In the genomic region with DNA sequence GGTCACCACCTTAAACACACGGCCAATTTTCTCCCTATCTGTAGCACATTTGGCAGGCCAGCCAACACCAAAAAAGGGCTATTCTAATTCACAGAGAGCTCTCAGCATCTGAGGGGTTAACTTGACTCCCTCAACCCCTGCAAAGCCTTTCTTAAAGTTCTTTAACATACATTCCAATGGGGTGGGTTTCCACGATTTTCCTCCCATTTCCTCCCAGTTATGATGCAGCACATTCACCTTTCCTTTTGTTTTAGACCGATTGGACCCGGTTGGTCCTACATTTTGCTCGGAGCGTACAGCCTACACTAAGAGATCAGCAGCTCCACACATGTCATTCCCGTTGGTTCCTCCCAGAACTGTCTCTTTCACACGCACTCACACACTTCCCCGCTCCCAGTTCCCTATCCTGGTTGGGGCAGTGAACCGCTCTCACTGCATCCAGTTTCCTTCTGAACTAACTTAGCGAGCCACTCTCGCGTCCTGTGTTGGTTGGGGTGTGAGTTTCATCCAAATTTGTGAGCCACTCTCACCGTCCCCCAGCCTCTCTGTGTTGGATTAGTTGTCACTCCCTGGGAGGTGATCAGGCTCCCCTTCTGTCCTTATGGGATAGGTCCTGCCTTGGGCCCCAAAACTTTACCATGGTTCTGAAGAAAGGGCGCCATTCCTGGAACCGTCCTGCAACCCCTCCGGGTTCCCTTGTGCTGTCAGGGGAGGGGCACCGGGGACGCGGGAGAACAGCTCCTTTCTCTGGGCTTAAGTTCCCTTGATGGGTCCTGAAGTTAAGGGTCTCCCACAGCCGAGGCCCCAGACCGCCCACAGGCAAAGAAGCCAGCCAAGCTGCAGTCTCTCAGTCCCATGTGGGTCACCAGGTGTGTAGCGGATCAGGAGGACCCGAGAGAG, we compare ENCODE assay signal across 13 cellular contexts. TPM values are rescaled to one million over a fixed set of nuclear protein-coding genes. Genes with fewer than 3 reads are reported as not detected.
DNase-seq lines count a peak whose midpoint lies in the region; ATAC-seq and TF ChIP-seq lines count a peak whose summit lies in the region.
"Had no signal": no experiment of that assay in that cellular context is flagged by ENCODE, and none has a peak within 500 bp of the region (broad histone marks: within the 10 kb centered on the region; RNA-seq: fewer than 3 reads in every experiment).

No MANE protein-coding gene starts in this region.

- H4K8ac ChIP-seq in mesenchymal stem cell (ENCODE audit: low read length): peak overlapping the region; percentile 61

- H3K9ac ChIP-seq in mesenchymal stem cell (ENCODE audit: low read length): no peak overlapping the region

- no peaks in the 10 kb centered on the region for H3K9me3 ChIP-seq in mesenchymal stem cell (ENCODE audit: control insufficient read depth, low read length)

- no peak overlapping the region for H3K4me3 Mint-ChIP-seq in chondrocyte (ENCODE audit: unreplicated experiment)
- no peak overlapping the region for H3K4me3 Mint-ChIP-seq in naive thymus-derived CD8-positive, alpha-beta T cell
- H3K4me3 Mint-ChIP-seq: activated T-cell treated with anti-CD3 and anti-CD28 coated beads, Interleukin-2, amount 50 U/mL, for 72 hours had no signal

- H3K27ac ChIP-seq in mesenchymal stem cell (ENCODE audit: low read length, poor library complexity, severe bottlenecking): no peak overlapping the region
- H3K27ac ChIP-seq in urinary bladder (ENCODE audit: low read depth): peak overlapping the region; percentile 62

- peak overlapping the region; percentile 57 for H2AFZ ChIP-seq in mesenchymal stem cell (ENCODE audit: low read depth, low read length)

- no peak overlapping the region for H3K4ac ChIP-seq in mesenchymal stem cell (ENCODE audit: low read depth in 1 of 2, low read length in 2 of 2)

- peak overlapping the region; percentile 14 for H4K91ac ChIP-seq in mesenchymal stem cell (ENCODE audit: low read length)

- no peak overlapping the region for H3K27ac Mint-ChIP-seq in chondrocyte (ENCODE audit: unreplicated experiment)
- no peak overlapping the region for H3K27ac Mint-ChIP-seq in naive thymus-derived CD8-positive, alpha-beta T cell
- H3K27ac Mint-ChIP-seq: activated T-cell treated with anti-CD3 and anti-CD28 coated beads, Interleukin-2, amount 50 U/mL, for 72 hours had no signal

- peak overlapping the region in 1 of 2 experiments; percentile 66 for H3K18ac ChIP-seq in mesenchymal stem cell (ENCODE audit: low read depth in 1 of 2, low read length in 2 of 2)

- H3K27me3 ChIP-seq in mesenchymal stem cell (ENCODE audit: control insufficient read depth in 1 of 2, insufficient read depth in 1 of 2, low read length in 2 of 2): no peaks in the 10 kb centered on the region

- H3K4me2 ChIP-seq in mesenchymal stem cell (ENCODE audit: low read length, poor library complexity, severe bottlenecking): no peak overlapping the region

- 77% methylated on average over 22 of the region's 24 CpGs for WGBS in mesenchymal stem cell
- WGBS in urinary bladder: 54% methylated on average over 24 of the region's 24 CpGs

- TF ChIP-seq CTCF in epithelial cell of esophagus (IDR thresholded peaks at IDR 0.05; ENCODE audit: insufficient read depth, low read depth, low read length, missing control alignments) (no peak), chondrocyte (IDR thresholded peaks at IDR 0.05) (no peak)

- POLR2A ChIA-PET in naive thymus-derived CD8-positive, alpha-beta T cell (lab: Charles Lee): no interaction called here

- H2BK12ac ChIP-seq in mesenchymal stem cell (ENCODE audit: low read length in 2 of 2): no peak overlapping the region

- peak overlapping the region; percentile 79 for H2AK5ac ChIP-seq in mesenchymal stem cell (ENCODE audit: low read length, severe bottlenecking)

- DNase-seq in Right ventricle myocardium inferior (ENCODE audit: missing footprints): no peak
- no peak for DNase-seq in left ventricle myocardium superior
- DNase-seq in epithelial cell of esophagus (ENCODE audit: low read depth): peak; percentile 30
- no peak for DNase-seq in mesenchymal stem cell
- DNase-seq in chondrocyte (ENCODE audit: low spot score): no peak
- no peak for DNase-seq in naive thymus-derived CD8-positive, alpha-beta T cell
- DNase-seq: activated T-cell treated with anti-CD3 and anti-CD28 coated beads, Interleukin-2, amount 50 U/mL, for 72 hours; dermis blood vessel endothelial cell; NCI-H2107 had no signal

- intact Hi-C loops in Right ventricle myocardium inferior (cut with DNase I): no loop called here
- intact Hi-C loops in left ventricle myocardium superior (cut with micrococcal nuclease): no loop called here

- peaks cover 14% of the 10 kb centered on the region for H3K4me1 Mint-ChIP-seq in chondrocyte (ENCODE audit: low read depth)
- no peaks in the 10 kb centered on the region for H3K4me1 Mint-ChIP-seq in naive thymus-derived CD8-positive, alpha-beta T cell

- no peak overlapping the region for H2BK15ac ChIP-seq in mesenchymal stem cell (ENCODE audit: low read depth, poor library complexity, severe bottlenecking)

- peaks cover 3% of the 10 kb centered on the region for H3K27me3 Mint-ChIP-seq in chondrocyte (ENCODE audit: low read depth)
- peaks cover 0 to 17% (median 3%) of the 10 kb centered on the region in 5 donors for H3K27me3 Mint-ChIP-seq in naive thymus-derived CD8-positive, alpha-beta T cell

- peak; percentile 39 for ATAC-seq in Right ventricle myocardium inferior
- no peak for ATAC-seq in left ventricle myocardium superior
- ATAC-seq in naive thymus-derived CD8-positive, alpha-beta T cell: no peak
- ATAC-seq in GM18867 (IDR thresholded peaks at IDR 0.05; ENCODE audit: unreplicated experiment): no peak
- ATAC-seq: activated T-cell treated with anti-CD3 and anti-CD28 coated beads, Interleukin-2, amount 50 U/mL, for 72 hours had no signal

- peak overlapping the region in 1 of 2 experiments; percentile 48 for H3K14ac ChIP-seq in mesenchymal stem cell (ENCODE audit: low read length in 2 of 2)

- no peaks in the 10 kb centered on the region for H3K36me3 ChIP-seq in mesenchymal stem cell (ENCODE audit: control insufficient read depth in 1 of 2, insufficient read depth in 2 of 2, low read depth in 1 of 2, low read length in 2 of 2)
- no peaks in the 10 kb centered on the region for H3K36me3 ChIP-seq in urinary bladder (ENCODE audit: insufficient read depth)

- no peak overlapping the region for H2BK120ac ChIP-seq in mesenchymal stem cell (ENCODE audit: low read depth, low read length)

- peak overlapping the region; percentile 71 for H2BK5ac ChIP-seq in mesenchymal stem cell (ENCODE audit: low read depth, low read length, poor library complexity, severe bottlenecking)

- no peaks in the 10 kb centered on the region for H3K36me3 Mint-ChIP-seq in chondrocyte (ENCODE audit: low read depth)
- no peaks in the 10 kb centered on the region for H3K36me3 Mint-ChIP-seq in naive thymus-derived CD8-positive, alpha-beta T cell

- peaks cover 4% of the 10 kb centered on the region for H3K79me1 ChIP-seq in mesenchymal stem cell (replicated peaks; ENCODE audit: low read length, poor library complexity, severe bottlenecking)

- no peak overlapping the region for H3K23ac ChIP-seq in mesenchymal stem cell (ENCODE audit: low read length in 2 of 2)

- H3K4me1 ChIP-seq in mesenchymal stem cell (ENCODE audit: control insufficient read depth, insufficient read depth, low read depth, low read length) (peaks cover 13% of the 10 kb centered on the region), urinary bladder (ENCODE audit: insufficient read depth) (no peaks in the 10 kb centered on the region)

- no peaks in the 10 kb centered on the region for H3K9me3 Mint-ChIP-seq in chondrocyte (ENCODE audit: low read depth)
- H3K9me3 Mint-ChIP-seq in naive thymus-derived CD8-positive, alpha-beta T cell: peaks cover 0 to 3% (median 0%) of the 10 kb centered on the region in 9 donors
- H3K9me3 Mint-ChIP-seq: activated T-cell treated with anti-CD3 and anti-CD28 coated beads, Interleukin-2, amount 50 U/mL, for 72 hours had no signal

- peak overlapping the region; percentile 39 for H3K4me3 ChIP-seq in epithelial cell of esophagus (ENCODE audit: low read length)
- H3K4me3 ChIP-seq in mesenchymal stem cell (ENCODE audit: insufficient read depth in 1 of 2, low read depth in 1 of 2, low read length in 2 of 2): peak overlapping the region in 1 of 2 experiments; percentile 70
- no peak overlapping the region for H3K4me3 ChIP-seq in urinary bladder (ENCODE audit: low read depth, low read length)

RNA-seq across cellular contexts. Expression of a gene that starts 45.1 kb away (rescaled TPM):
- total RNA-seq in Right ventricle myocardium inferior (not detected), left ventricle myocardium superior (not detected), urinary bladder (0.53 TPM), chondrocyte (not detected in 3 replicates)
- not detected for polyA plus RNA-seq in mesenchymal stem cell (2013, experiment 1 of 2)
- polyA plus RNA-seq in mesenchymal stem cell (2013, experiment 2 of 2): not detected
- not detected for polyA plus RNA-seq in urinary bladder
- not detected for total RNA-seq in naive thymus-derived CD8-positive, alpha-beta T cell
- polyA plus RNA-seq in naive thymus-derived CD8-positive, alpha-beta T cell: not detected
- total RNA-seq: activated T-cell treated with anti-CD3 and anti-CD28 coated beads, Interleukin-2, amount 50 U/mL, for 72 hours; mononuclear cell; T-helper 1 cell treated with Interleukin-12 subunit alpha and Interleukin-12 subunit beta and Interleukin-4 antibody, amounts not matched to agents 30 ng/mL and 1 ng/mL, for 36 hours had no signal
